9 cellular contexts compared by ENCODE assay signal in genomic region chr6:9554351-9554750, GRCh38.
"Had no signal": no experiment of that assay in that cellular context is flagged by ENCODE, and none has a peak within 500 bp of the region (broad histone marks: within the 10 kb centered on the region; RNA-seq: fewer than 3 reads in every experiment).

No MANE protein-coding gene starts in this region.

- H3K4me3 Mint-ChIP-seq: HFFc6 had no signal

- H3K9ac ChIP-seq: GM23248 had no signal

- H2AFZ ChIP-seq: GM23248 had no signal

- H3K9me3 ChIP-seq: HAP-1 had no signal

- H3K27ac ChIP-seq: GM23248 had no signal

- H3K36me3 ChIP-seq: HAP-1 had no signal

- H3K4me3 ChIP-seq: GM23248, HAP-1, K562 had no signal

- DNase-seq: GM23248, GOT3, H7, HFFc6, IMR-90, KG1 had no signal

- ATAC-seq: HCT116, K562 had no signal

- H3K27ac Mint-ChIP-seq: HFFc6 had no signal
